ENCODE assay signal across 22 cellular contexts in the genomic region with DNA sequence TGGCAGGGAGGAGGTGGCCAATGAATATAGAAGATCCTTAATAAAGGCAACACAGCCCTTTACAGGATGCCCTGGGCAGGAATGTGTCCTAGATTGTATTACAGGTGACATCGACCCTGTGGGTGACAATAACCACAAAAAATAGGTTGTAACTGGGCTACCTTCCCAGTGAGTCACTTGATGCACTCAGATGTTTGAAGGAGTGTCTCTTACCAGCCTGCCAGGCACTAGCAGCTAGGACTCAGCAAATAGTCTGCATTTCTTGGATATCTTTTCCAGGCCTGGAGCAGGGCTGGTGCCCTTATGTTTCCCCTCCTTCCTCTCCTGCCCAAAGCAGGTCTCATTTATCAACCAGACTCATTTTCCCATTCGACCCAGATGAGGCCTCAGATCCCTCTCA. TPM values are rescaled to one million over a fixed set of nuclear protein-coding genes. Genes with fewer than 3 reads are reported as not detected.
A peak's percentile ranks its signal among the peaks of the same experiment; 100 is the strongest.
DNase-seq lines count a peak whose midpoint lies in the region; ATAC-seq and TF ChIP-seq lines count a peak whose summit lies in the region.
"Had no signal": no experiment of that assay in that cellular context is flagged by ENCODE, and none has a peak within 500 bp of the region (broad histone marks: within the 10 kb centered on the region; RNA-seq: fewer than 3 reads in every experiment).

No MANE protein-coding gene starts in this region.

- peak overlapping the region; percentile 53 for H3K4me2 ChIP-seq in PC-3 (ENCODE audit: low read length)

- POLR2A ChIA-PET in MCF 10A (lab: Yijun Ruan, JAX) = interaction anchor here (1.2 to 1.6 kb wide), 2 partner anchors 14 to 54 kb away, joined by 6 read pairs; no protein-coding TSS in a partner anchor
- POLR2A ChIA-PET in PC-3 (lab: Charles Lee; ENCODE audit: unreplicated experiment) = no interaction called here

- no peaks in the 10 kb centered on the region for H3K4me1 ChIP-seq in breast epithelium
- peaks cover 32% of the 10 kb centered on the region for H3K4me1 ChIP-seq in PC-3 (ENCODE audit: insufficient read depth, low read length)
- H3K4me1 ChIP-seq in upper lobe of right lung = no peaks in the 10 kb centered on the region
- H3K4me1 ChIP-seq: right lobe of liver, vagina had no signal

- no peak overlapping the region for H3K9ac ChIP-seq in PC-3 (ENCODE audit: low read length)

- TF ChIP-seq CTCF in MCF 10A (IDR thresholded peaks at IDR 0.05; ENCODE audit: unreplicated experiment) = no peak
- no peak for TF ChIP-seq CTCF in breast epithelium (IDR thresholded peaks at IDR 0.05)
- no peak for TF ChIP-seq CTCF in PC-3 (conservative IDR thresholded peaks at IDR 0.05; ENCODE audit: low read depth, low read length)
- no peak for TF ChIP-seq CTCF in upper lobe of right lung (IDR thresholded peaks at IDR 0.05)

- H3K4me1 Mint-ChIP-seq in MCF 10A (ENCODE audit: insufficient read depth, unreplicated experiment) = peaks cover 17% of the 10 kb centered on the region
- H3K4me1 Mint-ChIP-seq: activated naive CD8-positive, alpha-beta T cell treated with anti-CD3 and anti-CD28 coated beads for 36 hours had no signal

- H3K4me3 ChIP-seq in breast epithelium = no peak overlapping the region
- H3K4me3 ChIP-seq in PC-3 (ENCODE audit: low read length) = no peak overlapping the region
- no peak overlapping the region for H3K4me3 ChIP-seq in upper lobe of right lung
- H3K4me3 ChIP-seq: right lobe of liver, vagina had no signal

- no peaks in the 10 kb centered on the region for H3K9me3 ChIP-seq in breast epithelium
- no peaks in the 10 kb centered on the region for H3K9me3 ChIP-seq in PC-3 (ENCODE audit: low read length)
- no peaks in the 10 kb centered on the region for H3K9me3 ChIP-seq in upper lobe of right lung
- H3K9me3 ChIP-seq: neutrophil, right lobe of liver, vagina had no signal

- ATAC-seq in PC-3 (peak; percentile 86), upper lobe of right lung (peak; percentile 55), GM21529 (IDR thresholded peaks at IDR 0.05; ENCODE audit: unreplicated experiment) (no peak)
- ATAC-seq: CD8-positive, alpha-beta T cell; esophagus mucosa had no signal

- no peaks in the 10 kb centered on the region for H3K36me3 ChIP-seq in breast epithelium
- H3K36me3 ChIP-seq in PC-3 (ENCODE audit: low read depth, low read length) = no peaks in the 10 kb centered on the region
- H3K36me3 ChIP-seq in upper lobe of right lung = no peaks in the 10 kb centered on the region
- H3K36me3 ChIP-seq: neutrophil, right lobe of liver, vagina had no signal

- no peaks in the 10 kb centered on the region for H3F3A ChIP-seq in PC-3 (ENCODE audit: low read length, unreplicated experiment)

- intact Hi-C loops in MCF 10A (cut with micrococcal nuclease) (no loop called here), breast epithelium (cut with DNase I; ENCODE audit: low total_unique reads) (no loop called here), PC-3 (cut with micrococcal nuclease) (loop anchor here (5.0 kb wide), 1 partner anchor 135 kb away; no protein-coding TSS in a partner anchor), upper lobe of right lung (cut with DNase I) (no loop called here)

- no peaks in the 10 kb centered on the region for H3K36me3 Mint-ChIP-seq in MCF 10A (ENCODE audit: insufficient read depth, unreplicated experiment)
- H3K36me3 Mint-ChIP-seq: activated naive CD8-positive, alpha-beta T cell treated with anti-CD3 and anti-CD28 coated beads for 36 hours; CD8-positive, alpha-beta T cell had no signal

- CTCF ChIA-PET in MCF 10A (lab: Yijun Ruan, JAX) = interaction anchor here (1.0 kb wide), 1 partner anchor 13 kb away, joined by 3 read pairs; no protein-coding TSS in a partner anchor
- CTCF ChIA-PET in PC-3 (lab: Charles Lee) = no interaction called here

- peaks cover 0 to 42% of the 10 kb centered on the region in 2 donors for H3K27me3 ChIP-seq in breast epithelium
- no peaks in the 10 kb centered on the region for H3K27me3 ChIP-seq in PC-3 (ENCODE audit: low read length)
- H3K27me3 ChIP-seq in upper lobe of right lung = no peaks in the 10 kb centered on the region
- H3K27me3 ChIP-seq: neutrophil, right lobe of liver, vagina had no signal

- H3K79me2 ChIP-seq in PC-3 (ENCODE audit: low read length) = no peaks in the 10 kb centered on the region

- no peak overlapping the region for H3K27ac Mint-ChIP-seq in MCF 10A (ENCODE audit: low read depth, unreplicated experiment)
- H3K27ac Mint-ChIP-seq: activated CD4-positive, alpha-beta memory T cell treated with anti-CD3 and anti-CD28 coated beads, Interleukin-2, amount 10 ng/mL, durations not matched to agents 7 days and 5 days; activated naive CD8-positive, alpha-beta T cell treated with anti-CD3 and anti-CD28 coated beads for 36 hours; CD8-positive, alpha-beta T cell; immature natural killer cell had no signal

- no peak for TF ChIP-seq POLR2A in breast epithelium (IDR thresholded peaks at IDR 0.05)

- H3K27ac ChIP-seq in breast epithelium (peak overlapping the region in 1 of 2 donors; percentile 5), PC-3 (ENCODE audit: low read length) (peak overlapping the region; percentile 32), upper lobe of right lung (no peak overlapping the region)
- H3K27ac ChIP-seq: neutrophil, right lobe of liver, RWPE1, vagina, VCaP had no signal

- H3K9me3 Mint-ChIP-seq in MCF 10A (ENCODE audit: unreplicated experiment) = no peaks in the 10 kb centered on the region
- H3K9me3 Mint-ChIP-seq: activated CD4-positive, alpha-beta memory T cell treated with anti-CD3 and anti-CD28 coated beads, Interleukin-2, amount 10 ng/mL, durations not matched to agents 7 days and 5 days; activated naive CD8-positive, alpha-beta T cell treated with anti-CD3 and anti-CD28 coated beads for 36 hours; CD8-positive, alpha-beta T cell; immature natural killer cell had no signal

- no peak overlapping the region for H2AFZ ChIP-seq in PC-3 (ENCODE audit: low read length)

- DNase-seq in MCF 10A (ENCODE audit: unreplicated experiment) (peak; percentile 24), breast epithelium (ENCODE audit: low spot score in 2 of 2) (no peak), PC-3 (peak; percentile 88), islet precursor cell (peak; percentile 71), upper lobe of right lung (no peak), NCI-H2171 (lab: John Stamatoyannopoulos, UW) (no peak), NCI-H1436 (lab: John Stamatoyannopoulos, UW) (no peak)
- DNase-seq: activated CD4-positive, alpha-beta memory T cell treated with anti-CD3 and anti-CD28 coated beads, Interleukin-2, amount 10 ng/mL, durations not matched to agents 7 days and 5 days; activated naive CD8-positive, alpha-beta T cell treated with anti-CD3 and anti-CD28 coated beads for 36 hours; activated T-cell treated with anti-CD3 and anti-CD28 coated beads, Interleukin-2, amount 50 U/mL, for 48 hours; CD8-positive, alpha-beta T cell; EL; immature natural killer cell; right lobe of liver; stimulated activated CD4-positive, alpha-beta T cell treated with anti-CD3 and anti-CD28 coated beads, Interleukin-1b, Interleukin-23, amount 100 ng/mL, for 48 hours; T-helper 1 cell had no signal

- H3K4me3 Mint-ChIP-seq in MCF 10A (ENCODE audit: unreplicated experiment) = no peak overlapping the region
- H3K4me3 Mint-ChIP-seq: activated CD4-positive, alpha-beta memory T cell treated with anti-CD3 and anti-CD28 coated beads, Interleukin-2, amount 10 ng/mL, durations not matched to agents 7 days and 5 days; activated naive CD8-positive, alpha-beta T cell treated with anti-CD3 and anti-CD28 coated beads for 36 hours; CD8-positive, alpha-beta T cell; immature natural killer cell had no signal

- no peaks in the 10 kb centered on the region for H4K20me1 ChIP-seq in PC-3 (ENCODE audit: low read length)

- H3K27me3 Mint-ChIP-seq in MCF 10A (ENCODE audit: insufficient read depth, unreplicated experiment) = peaks cover 62% of the 10 kb centered on the region
- H3K27me3 Mint-ChIP-seq: activated CD4-positive, alpha-beta memory T cell treated with anti-CD3 and anti-CD28 coated beads, Interleukin-2, amount 10 ng/mL, durations not matched to agents 7 days and 5 days; activated naive CD8-positive, alpha-beta T cell treated with anti-CD3 and anti-CD28 coated beads for 36 hours had no signal

- no peaks in the 10 kb centered on the region for H3K9me2 ChIP-seq in PC-3 (replicated peaks; ENCODE audit: low read length)

- BruUV-seq in MCF 10A (replicated peaks; lab: Mats Ljungman, UMichigan) (no TSS peak), PC-3 (replicated peaks; lab: Mats Ljungman, UMichigan) (no TSS peak)

RNA-seq across cellular contexts. Expression of a gene that starts 50.9 kb away (rescaled TPM):
- total RNA-seq in MCF 10A (2022) (39.2 and 39.4 TPM in 2 replicates), breast epithelium (10 to 100 TPM; 35.7 to 58.7 (median 56.5) TPM), PC-3 (2014; rRNA removed) (23.7 and 26.6 TPM in 2 replicates), upper lobe of right lung (84.6 TPM)

Comparison
In these comparisons a context has a peak if more than half of its experiments do, and no peak if none do; other contexts are left out.
1. DNase-seq: peak in MCF 10A (single experiment), PC-3 (single experiment) and islet precursor cell (single experiment); none in breast epithelium (0 of 2), upper lobe of right lung (single experiment), NCI-H2171 (single experiment) and NCI-H1436 (single experiment).